Comparison of ENCODE assay signal across 1 cellular context in genomic region chr5:170268153-170268689, GRCh38.
TF ChIP-seq lines count a peak whose summit lies in the region.

No MANE protein-coding gene starts in this region.

TF ChIP-seq in neural cell, 6 proteins besides CTCF, POLR2A, EP300 and RAD21 (continued from another document):
- TF ChIP-seq, protein P1, sequence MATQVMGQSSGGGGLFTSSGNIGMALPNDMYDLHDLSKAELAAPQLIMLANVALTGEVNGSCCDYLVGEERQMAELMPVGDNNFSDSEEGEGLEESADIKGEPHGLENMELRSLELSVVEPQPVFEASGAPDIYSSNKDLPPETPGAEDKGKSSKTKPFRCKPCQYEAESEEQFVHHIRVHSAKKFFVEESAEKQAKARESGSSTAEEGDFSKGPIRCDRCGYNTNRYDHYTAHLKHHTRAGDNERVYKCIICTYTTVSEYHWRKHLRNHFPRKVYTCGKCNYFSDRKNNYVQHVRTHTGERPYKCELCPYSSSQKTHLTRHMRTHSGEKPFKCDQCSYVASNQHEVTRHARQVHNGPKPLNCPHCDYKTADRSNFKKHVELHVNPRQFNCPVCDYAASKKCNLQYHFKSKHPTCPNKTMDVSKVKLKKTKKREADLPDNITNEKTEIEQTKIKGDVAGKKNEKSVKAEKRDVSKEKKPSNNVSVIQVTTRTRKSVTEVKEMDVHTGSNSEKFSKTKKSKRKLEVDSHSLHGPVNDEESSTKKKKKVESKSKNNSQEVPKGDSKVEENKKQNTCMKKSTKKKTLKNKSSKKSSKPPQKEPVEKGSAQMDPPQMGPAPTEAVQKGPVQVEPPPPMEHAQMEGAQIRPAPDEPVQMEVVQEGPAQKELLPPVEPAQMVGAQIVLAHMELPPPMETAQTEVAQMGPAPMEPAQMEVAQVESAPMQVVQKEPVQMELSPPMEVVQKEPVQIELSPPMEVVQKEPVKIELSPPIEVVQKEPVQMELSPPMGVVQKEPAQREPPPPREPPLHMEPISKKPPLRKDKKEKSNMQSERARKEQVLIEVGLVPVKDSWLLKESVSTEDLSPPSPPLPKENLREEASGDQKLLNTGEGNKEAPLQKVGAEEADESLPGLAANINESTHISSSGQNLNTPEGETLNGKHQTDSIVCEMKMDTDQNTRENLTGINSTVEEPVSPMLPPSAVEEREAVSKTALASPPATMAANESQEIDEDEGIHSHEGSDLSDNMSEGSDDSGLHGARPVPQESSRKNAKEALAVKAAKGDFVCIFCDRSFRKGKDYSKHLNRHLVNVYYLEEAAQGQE (IDR thresholded peaks at IDR 0.05; ENCODE audit: borderline replicate concordance): no peak
